In genomic region chr5:123207852-123208251, GRCh38 we compare ENCODE assay signal across 18 cellular contexts.
DNase-seq lines count a peak whose midpoint lies in the region; ATAC-seq and TF ChIP-seq lines count a peak whose summit lies in the region.
"Had no signal": no experiment of that assay in that cellular context is flagged by ENCODE, and none has a peak within 500 bp of the region (broad histone marks: within the 10 kb centered on the region; RNA-seq: fewer than 3 reads in every experiment).

No MANE protein-coding gene starts in this region.

- H3K4me1 ChIP-seq in hepatocyte (ENCODE audit: insufficient read depth) = peaks cover 27% of the 10 kb centered on the region

- H3K27me3 ChIP-seq in hepatocyte = no peaks in the 10 kb centered on the region
- H3K27me3 ChIP-seq: Peyer's patch had no signal

- peak; percentile 14 for DNase-seq in EH (ENCODE audit: low read depth)
- no peak for DNase-seq in SK-N-MC (ENCODE audit: low read depth, low spot score)
- DNase-seq in hepatocyte (ENCODE audit: low spot score) = no peak
- DNase-seq in retinal pigment epithelial cell (ENCODE audit: low read depth) = peak; percentile 26
- DNase-seq in AG08396 (ENCODE audit: low spot score) = no peak
- no peak for DNase-seq in MV-4-11 (lab: John Stamatoyannopoulos, UW)
- DNase-seq: C1 segment of cervical spinal cord, COR-L47, KG1, NCI-H1092, NCI-H1694, NCI-H446, NCI-H748 treated with DMSO at 0.1 percent for 48 hours, Peyer's patch, Right ventricle myocardium superior, SW 1271 had no signal

- H3K9ac ChIP-seq in SK-N-MC (ENCODE audit: insufficient read length) = no peak overlapping the region

- no peak overlapping the region for H2AFZ ChIP-seq in hepatocyte

- H3K27ac ChIP-seq in SK-N-MC (peak overlapping the region; percentile 83), hepatocyte (peak overlapping the region; percentile 78)
- H3K27ac ChIP-seq: Peyer's patch had no signal

- no peaks in the 10 kb centered on the region for H3K9me3 ChIP-seq in SK-N-MC (ENCODE audit: low read depth, low read length)
- H3K9me3 ChIP-seq in hepatocyte (ENCODE audit: low read depth) = no peaks in the 10 kb centered on the region
- H3K9me3 ChIP-seq: Peyer's patch had no signal

- H3K79me2 ChIP-seq in hepatocyte = no peaks in the 10 kb centered on the region

- no peak overlapping the region for H3K4me3 ChIP-seq in SK-N-MC
- H3K4me3 ChIP-seq in hepatocyte = no peak overlapping the region
- no peak overlapping the region for H3K4me3 ChIP-seq in retinal pigment epithelial cell (ENCODE audit: low read length)
- H3K4me3 ChIP-seq: Peyer's patch had no signal

- H3K9me2 ChIP-seq in hepatocyte (replicated peaks; ENCODE audit: insufficient read depth) = no peaks in the 10 kb centered on the region

- H3K36me3 ChIP-seq in SK-N-MC (ENCODE audit: insufficient read depth, low read length) = no peaks in the 10 kb centered on the region
- H3K36me3 ChIP-seq in hepatocyte (replicated peaks; ENCODE audit: insufficient read depth, low read depth) = no peaks in the 10 kb centered on the region
- H3K36me3 ChIP-seq: Peyer's patch had no signal

- TF ChIP-seq CTCF in hepatocyte (IDR thresholded peaks at IDR 0.05; ENCODE audit: poor library complexity) = no peak
- no peak for TF ChIP-seq CTCF in retinal pigment epithelial cell (conservative IDR thresholded peaks at IDR 0.05; ENCODE audit: low read depth, low read length)

- peak overlapping the region; percentile 55 for H3K4me2 ChIP-seq in hepatocyte

- no peaks in the 10 kb centered on the region for H4K20me1 ChIP-seq in hepatocyte (ENCODE audit: insufficient read depth, poor library complexity, severe bottlenecking)

- ATAC-seq in GM21423 (IDR thresholded peaks at IDR 0.05; ENCODE audit: unreplicated experiment) (no peak), HG03442 (IDR thresholded peaks at IDR 0.05; ENCODE audit: unreplicated experiment) (no peak)

- 65% methylated on average over 6 of the region's 6 CpGs for WGBS in hepatocyte (ENCODE audit: low lambda C conversion rate, missing lambda C conversion rate)

Comparison
In these comparisons a context has a peak if more than half of its experiments do, and no peak if none do; other contexts are left out.
1. DNase-seq: peak in EH (single experiment) and retinal pigment epithelial cell (single experiment); none in SK-N-MC (single experiment), hepatocyte (single experiment), AG08396 (single experiment) and MV-4-11 (single experiment).